1 cellular context compared by ENCODE assay signal in the genomic region with DNA sequence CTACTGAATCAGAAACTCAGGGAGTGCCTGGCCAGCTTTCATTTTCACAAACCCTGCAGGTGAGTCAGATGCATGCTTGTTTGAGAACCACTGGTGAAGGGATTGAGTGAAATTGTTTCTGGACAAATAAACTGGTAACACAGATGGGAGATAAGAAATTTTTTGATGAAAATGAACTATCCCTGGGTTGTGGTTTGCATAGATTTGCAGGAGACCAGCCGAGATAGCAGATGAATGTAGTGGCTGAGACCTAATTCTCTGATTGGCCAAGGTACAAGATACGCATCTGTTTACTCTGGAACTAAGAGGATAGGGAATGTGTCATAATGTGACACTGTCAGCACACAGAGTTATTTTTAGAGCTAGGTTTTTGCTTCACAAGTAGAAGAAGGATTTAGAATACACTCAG.
TF ChIP-seq lines count a peak whose summit lies in the region.

No MANE protein-coding gene starts in this region.

TF ChIP-seq in HCT116, 20 proteins besides CTCF, POLR2A, EP300 and RAD21 (continued from another document):
- TF ChIP-seq, protein P1, sequence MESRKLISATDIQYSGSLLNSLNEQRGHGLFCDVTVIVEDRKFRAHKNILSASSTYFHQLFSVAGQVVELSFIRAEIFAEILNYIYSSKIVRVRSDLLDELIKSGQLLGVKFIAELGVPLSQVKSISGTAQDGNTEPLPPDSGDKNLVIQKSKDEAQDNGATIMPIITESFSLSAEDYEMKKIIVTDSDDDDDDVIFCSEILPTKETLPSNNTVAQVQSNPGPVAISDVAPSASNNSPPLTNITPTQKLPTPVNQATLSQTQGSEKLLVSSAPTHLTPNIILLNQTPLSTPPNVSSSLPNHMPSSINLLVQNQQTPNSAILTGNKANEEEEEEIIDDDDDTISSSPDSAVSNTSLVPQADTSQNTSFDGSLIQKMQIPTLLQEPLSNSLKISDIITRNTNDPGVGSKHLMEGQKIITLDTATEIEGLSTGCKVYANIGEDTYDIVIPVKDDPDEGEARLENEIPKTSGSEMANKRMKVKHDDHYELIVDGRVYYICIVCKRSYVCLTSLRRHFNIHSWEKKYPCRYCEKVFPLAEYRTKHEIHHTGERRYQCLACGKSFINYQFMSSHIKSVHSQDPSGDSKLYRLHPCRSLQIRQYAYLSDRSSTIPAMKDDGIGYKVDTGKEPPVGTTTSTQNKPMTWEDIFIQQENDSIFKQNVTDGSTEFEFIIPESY (IDR thresholded peaks at IDR 0.05; ENCODE audit: extremely low read depth, insufficient replicate concordance, low read length): no peak
- TF ChIP-seq, protein P2, sequence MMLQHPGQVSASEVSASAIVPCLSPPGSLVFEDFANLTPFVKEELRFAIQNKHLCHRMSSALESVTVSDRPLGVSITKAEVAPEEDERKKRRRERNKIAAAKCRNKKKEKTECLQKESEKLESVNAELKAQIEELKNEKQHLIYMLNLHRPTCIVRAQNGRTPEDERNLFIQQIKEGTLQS (IDR thresholded peaks at IDR 0.05): no peak
- TF ChIP-seq EZH2 (IDR thresholded peaks at IDR 0.05) (no peak), CEBPB (IDR thresholded peaks at IDR 0.05; ENCODE audit: low read depth) (no peak), JUND (IDR thresholded peaks at IDR 0.05) (no peak), TCF7L2 (IDR thresholded peaks at IDR 0.05; ENCODE audit: borderline replicate concordance, extremely low read depth, insufficient read depth, insufficient read length) (no peak), EGR1 (IDR thresholded peaks at IDR 0.05; ENCODE audit: low read depth) (no peak), SIN3A (IDR thresholded peaks at IDR 0.05; ENCODE audit: low read depth) (no peak), EZH2phosphoT487 (IDR thresholded peaks at IDR 0.05; ENCODE audit: borderline replicate concordance) (no peak)
- TF ChIP-seq, protein P3, sequence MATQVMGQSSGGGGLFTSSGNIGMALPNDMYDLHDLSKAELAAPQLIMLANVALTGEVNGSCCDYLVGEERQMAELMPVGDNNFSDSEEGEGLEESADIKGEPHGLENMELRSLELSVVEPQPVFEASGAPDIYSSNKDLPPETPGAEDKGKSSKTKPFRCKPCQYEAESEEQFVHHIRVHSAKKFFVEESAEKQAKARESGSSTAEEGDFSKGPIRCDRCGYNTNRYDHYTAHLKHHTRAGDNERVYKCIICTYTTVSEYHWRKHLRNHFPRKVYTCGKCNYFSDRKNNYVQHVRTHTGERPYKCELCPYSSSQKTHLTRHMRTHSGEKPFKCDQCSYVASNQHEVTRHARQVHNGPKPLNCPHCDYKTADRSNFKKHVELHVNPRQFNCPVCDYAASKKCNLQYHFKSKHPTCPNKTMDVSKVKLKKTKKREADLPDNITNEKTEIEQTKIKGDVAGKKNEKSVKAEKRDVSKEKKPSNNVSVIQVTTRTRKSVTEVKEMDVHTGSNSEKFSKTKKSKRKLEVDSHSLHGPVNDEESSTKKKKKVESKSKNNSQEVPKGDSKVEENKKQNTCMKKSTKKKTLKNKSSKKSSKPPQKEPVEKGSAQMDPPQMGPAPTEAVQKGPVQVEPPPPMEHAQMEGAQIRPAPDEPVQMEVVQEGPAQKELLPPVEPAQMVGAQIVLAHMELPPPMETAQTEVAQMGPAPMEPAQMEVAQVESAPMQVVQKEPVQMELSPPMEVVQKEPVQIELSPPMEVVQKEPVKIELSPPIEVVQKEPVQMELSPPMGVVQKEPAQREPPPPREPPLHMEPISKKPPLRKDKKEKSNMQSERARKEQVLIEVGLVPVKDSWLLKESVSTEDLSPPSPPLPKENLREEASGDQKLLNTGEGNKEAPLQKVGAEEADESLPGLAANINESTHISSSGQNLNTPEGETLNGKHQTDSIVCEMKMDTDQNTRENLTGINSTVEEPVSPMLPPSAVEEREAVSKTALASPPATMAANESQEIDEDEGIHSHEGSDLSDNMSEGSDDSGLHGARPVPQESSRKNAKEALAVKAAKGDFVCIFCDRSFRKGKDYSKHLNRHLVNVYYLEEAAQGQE (IDR thresholded peaks at IDR 0.05; ENCODE audit: low read depth): no peak
